Comparison of ENCODE assay signal across 19 cellular contexts in the genomic region with DNA sequence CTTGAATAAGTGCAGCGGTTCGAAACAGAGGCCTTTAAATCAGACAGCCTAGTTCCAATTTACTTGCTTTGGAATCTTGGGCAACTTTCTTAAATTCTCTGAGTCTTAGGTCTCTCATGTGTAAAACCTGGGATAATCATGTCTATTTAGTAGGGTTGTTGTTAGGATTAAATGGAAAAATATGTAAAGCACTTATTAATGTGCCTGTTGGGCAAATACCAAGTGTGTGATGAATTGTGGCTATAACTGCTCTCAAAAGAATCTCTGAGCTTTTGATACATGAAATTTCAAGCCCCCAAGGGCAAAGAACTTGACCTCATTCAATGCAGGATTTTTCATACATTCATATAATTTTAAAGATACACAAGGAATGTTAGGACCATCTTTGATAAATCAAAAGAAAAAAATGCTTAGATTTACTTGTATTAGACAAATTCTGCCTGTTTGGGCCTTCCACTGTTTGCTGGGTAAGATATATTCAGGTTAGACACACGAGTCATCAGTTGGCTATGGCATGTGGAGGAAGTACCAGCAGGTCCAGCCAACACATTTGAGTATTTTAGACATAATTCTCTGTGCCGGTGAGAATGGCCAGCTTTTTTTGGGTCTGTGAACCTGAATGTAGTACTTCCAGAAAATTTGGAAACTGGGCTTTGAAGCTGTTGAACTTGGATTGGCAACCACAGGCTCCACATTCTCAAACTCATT.
"Had no signal": no experiment of that assay in that cellular context is flagged by ENCODE, and none has a peak within 500 bp of the region (broad histone marks: within the 10 kb centered on the region; RNA-seq: fewer than 3 reads in every experiment).

No MANE protein-coding gene starts in this region.

- H3K4me3 Mint-ChIP-seq: activated naive CD4-positive, alpha-beta T cell treated with anti-CD3 and anti-CD28 coated beads, Interleukin-2, amount 50 U/mL, for 24 hours; naive B cell; neural crest cell; stimulated activated naive CD8-positive, alpha-beta T cell treated with anti-CD3 and anti-CD28 coated beads, Interleukin-15, Interleukin-2, amounts not matched to agents 100 ng/mL and 50 ng/mL, for 24 hours; T-helper 1 cell treated with Interleukin-12 subunit alpha and Interleukin-12 subunit beta and Interleukin-4 antibody, amounts not matched to agents 30 μg/mL and 1 μg/mL, for 36 hours; WTC11 had no signal

- H3K27ac Mint-ChIP-seq: activated naive CD4-positive, alpha-beta T cell treated with anti-CD3 and anti-CD28 coated beads, Interleukin-2, amount 50 U/mL, for 24 hours; naive B cell; stimulated activated naive CD8-positive, alpha-beta T cell treated with anti-CD3 and anti-CD28 coated beads, Interleukin-15, Interleukin-2, amounts not matched to agents 100 ng/mL and 50 ng/mL, for 24 hours; T-helper 1 cell treated with Interleukin-12 subunit alpha and Interleukin-12 subunit beta and Interleukin-4 antibody, amounts not matched to agents 30 μg/mL and 1 μg/mL, for 36 hours; WTC11 had no signal

- H3K9me3 ChIP-seq: ascending aorta, lower lobe of right lung, tibial artery had no signal

- H3K36me3 ChIP-seq: ascending aorta, lower lobe of right lung, tibial artery had no signal

- DNase-seq: activated gamma-delta T cell treated with Interleukin-2 at 50 U/mL for 16 hours; activated T-cell treated with anti-CD3 and anti-CD28 coated beads, Interleukin-2, amount 50 U/mL, for 1 hour; cerebellar nuclear complex; kidney; lower lobe of right lung; naive B cell; occipital lobe; retina; stimulated activated CD4-positive, alpha-beta T cell treated with anti-CD3 and anti-CD28 coated beads, Interleukin-12 subunit alpha, Interleukin-12 subunit beta, amount 100 ng/mL, for 4 hours; T1000; tibial artery had no signal

- H3K27me3 Mint-ChIP-seq: activated naive CD4-positive, alpha-beta T cell treated with anti-CD3 and anti-CD28 coated beads, Interleukin-2, amount 50 U/mL, for 24 hours; naive B cell; stimulated activated naive CD8-positive, alpha-beta T cell treated with anti-CD3 and anti-CD28 coated beads, Interleukin-15, Interleukin-2, amounts not matched to agents 100 ng/mL and 50 ng/mL, for 24 hours had no signal

- H3K4me1 Mint-ChIP-seq: activated naive CD4-positive, alpha-beta T cell treated with anti-CD3 and anti-CD28 coated beads, Interleukin-2, amount 50 U/mL, for 24 hours; naive B cell; neural crest cell; WTC11 had no signal

- H3K36me3 Mint-ChIP-seq: naive B cell, WTC11 had no signal

- H3K4me1 ChIP-seq: ascending aorta, lower lobe of right lung, tibial artery had no signal

- H3K27me3 ChIP-seq: ascending aorta, tibial artery had no signal

- H3K9me3 Mint-ChIP-seq: activated naive CD4-positive, alpha-beta T cell treated with anti-CD3 and anti-CD28 coated beads, Interleukin-2, amount 50 U/mL, for 24 hours; stimulated activated naive CD8-positive, alpha-beta T cell treated with anti-CD3 and anti-CD28 coated beads, Interleukin-15, Interleukin-2, amounts not matched to agents 100 ng/mL and 50 ng/mL, for 24 hours; T-helper 1 cell treated with Interleukin-12 subunit alpha and Interleukin-12 subunit beta and Interleukin-4 antibody, amounts not matched to agents 30 μg/mL and 1 μg/mL, for 36 hours had no signal

- H3K4me3 ChIP-seq: ascending aorta, coronary artery, lower lobe of right lung, tibial artery had no signal

- ATAC-seq: left lobe of liver, lower lobe of right lung, WTC11 had no signal

- H3K27ac ChIP-seq: ascending aorta, coronary artery, lower lobe of right lung, tibial artery had no signal
